In the genomic region with DNA sequence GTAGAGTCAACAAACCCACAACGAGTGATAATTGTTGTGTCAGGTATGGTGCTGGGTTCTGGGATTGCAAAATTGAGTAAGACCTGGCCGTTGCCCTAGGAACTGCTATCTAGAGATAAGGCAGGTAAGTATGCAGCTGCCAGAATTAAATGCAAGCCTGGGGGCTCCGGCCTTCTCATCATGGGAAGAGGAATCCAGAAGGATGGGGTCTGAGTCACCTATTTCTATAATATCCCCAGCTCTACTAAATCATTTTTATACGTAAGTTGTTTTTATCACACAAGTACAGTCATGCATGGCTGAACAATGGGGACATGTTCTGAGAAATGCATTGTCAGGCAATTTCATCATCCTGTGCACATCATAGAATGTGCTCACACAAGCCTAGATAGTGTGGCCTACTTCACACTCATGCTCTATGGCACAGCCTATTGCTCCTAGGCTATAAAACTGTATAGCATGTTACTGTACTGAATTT, we compare ENCODE assay signal across 21 cellular contexts.
DNase-seq lines count a peak whose midpoint lies in the region; ATAC-seq and TF ChIP-seq lines count a peak whose summit lies in the region.
"Had no signal": no experiment of that assay in that cellular context is flagged by ENCODE, and none has a peak within 500 bp of the region (broad histone marks: within the 10 kb centered on the region; RNA-seq: fewer than 3 reads in every experiment).

No MANE protein-coding gene starts in this region.

- no peak overlapping the region for H2BK5ac ChIP-seq in trophoblast cell (ENCODE audit: low read depth, low read length, poor library complexity)

- H3K4me2 ChIP-seq in GM23248 (ENCODE audit: unreplicated experiment) (no peak overlapping the region), PC-3 (ENCODE audit: low read length) (no peak overlapping the region), trophoblast cell (ENCODE audit: low read length) (no peak overlapping the region)

- H3K4me1 ChIP-seq in GM23248 (ENCODE audit: insufficient read depth) (no peaks in the 10 kb centered on the region), PC-3 (ENCODE audit: insufficient read depth, low read length) (no peaks in the 10 kb centered on the region), esophagus squamous epithelium (peaks cover 0 to 57% (median 3%) of the 10 kb centered on the region in 3 donors), trophoblast cell (ENCODE audit: control insufficient read depth in 1 of 2, insufficient read depth in 2 of 2, low read length in 2 of 2) (no peaks in the 10 kb centered on the region)
- H3K4me1 ChIP-seq: tibial artery had no signal

- no peak overlapping the region for H4K12ac ChIP-seq in trophoblast cell (ENCODE audit: low read depth, low read length)

- H3K9me2 ChIP-seq in GM23248 (ENCODE audit: insufficient read depth) (no peaks in the 10 kb centered on the region), PC-3 (replicated peaks; ENCODE audit: low read length) (no peaks in the 10 kb centered on the region)

- WGBS in GM23248 (ENCODE audit: low coverage in 1 of 2, low lambda C conversion rate in 2 of 2, missing lambda C conversion rate in 2 of 2), 2 experiments, result 40 to 49% methylated on average over 4 of the region's 4 CpGs
- 8 to 39% methylated on average over 4 of the region's 4 CpGs for WGBS in esophagus squamous epithelium, 2 donors
- no CpG with 5 or more reads among the region's 4 CpGs for WGBS in trophoblast cell (ENCODE audit: extremely low coverage, insufficient coverage, insufficient read length)

- POLR2A ChIA-PET in PC-3 (lab: Charles Lee; ENCODE audit: unreplicated experiment), result no interaction called here

- no peak for TF ChIP-seq POLR2A in esophagus squamous epithelium (IDR thresholded peaks at IDR 0.05)

- no peak overlapping the region for H2AFZ ChIP-seq in GM23248
- H2AFZ ChIP-seq in PC-3 (ENCODE audit: low read length), result no peak overlapping the region
- no peak overlapping the region for H2AFZ ChIP-seq in trophoblast cell (ENCODE audit: insufficient read depth, low read length, poor library complexity)

- H3K36me3 ChIP-seq in GM23248 (ENCODE audit: low read depth) (no peaks in the 10 kb centered on the region), PC-3 (ENCODE audit: low read depth, low read length) (no peaks in the 10 kb centered on the region), esophagus squamous epithelium (no peaks in the 10 kb centered on the region), trophoblast cell (ENCODE audit: control insufficient read depth in 1 of 2, insufficient read depth in 2 of 2, low read length in 2 of 2) (no peaks in the 10 kb centered on the region)
- H3K36me3 ChIP-seq: cardiac muscle cell, left lung, tibial artery had no signal

- H3K27ac ChIP-seq in GM23248 (no peak overlapping the region), PC-3 (ENCODE audit: low read length) (no peak overlapping the region), esophagus squamous epithelium (peak overlapping the region in 3 of 4 donors; percentile 53 to 66 (median 59)), trophoblast cell (ENCODE audit: low read depth, low read length) (no peak overlapping the region)
- H3K27ac ChIP-seq: cardiac muscle cell, left lung, tibial artery had no signal

- BruUV-seq in PC-3 (replicated peaks; lab: Mats Ljungman, UMichigan), result no TSS peak

- H3K27me3 ChIP-seq in GM23248 (replicated peaks; ENCODE audit: insufficient read depth) (no peaks in the 10 kb centered on the region), PC-3 (ENCODE audit: low read length) (no peaks in the 10 kb centered on the region), esophagus squamous epithelium (no peaks in the 10 kb centered on the region), trophoblast cell (ENCODE audit: insufficient read depth, low read length) (no peaks in the 10 kb centered on the region)
- H3K27me3 ChIP-seq: cardiac muscle cell, left lung, tibial artery had no signal

- H3K4ac ChIP-seq in trophoblast cell (ENCODE audit: low read depth, low read length), result no peak overlapping the region

- intact Hi-C loops in PC-3 (cut with micrococcal nuclease), result no loop called here
- intact Hi-C loops in esophagus squamous epithelium (cut with DNase I), result no loop called here

- no peak overlapping the region for H2BK12ac ChIP-seq in trophoblast cell (ENCODE audit: low read length)

- H4K91ac ChIP-seq in trophoblast cell (ENCODE audit: low read depth, low read length), result no peak overlapping the region

- H3K4me3 ChIP-seq in GM23248 (no peak overlapping the region), PC-3 (ENCODE audit: low read length) (no peak overlapping the region), esophagus squamous epithelium (no peak overlapping the region), trophoblast cell (ENCODE audit: low read depth, low read length) (no peak overlapping the region)
- H3K4me3 ChIP-seq: cardiac muscle cell, left lung, skin epidermis, tibial artery had no signal

- in situ Hi-C loops in GM23248 (cut with MboI), result no loop called here

- H3K79me2 ChIP-seq in GM23248 (ENCODE audit: insufficient read depth) (no peaks in the 10 kb centered on the region), PC-3 (ENCODE audit: low read length) (no peaks in the 10 kb centered on the region), trophoblast cell (ENCODE audit: control insufficient read depth, insufficient read depth, low read length, poor library complexity) (no peaks in the 10 kb centered on the region)

- no peak overlapping the region for H3K18ac ChIP-seq in trophoblast cell (ENCODE audit: low read length)

- H3K9ac ChIP-seq in GM23248 (no peak overlapping the region), PC-3 (ENCODE audit: low read length) (no peak overlapping the region), trophoblast cell (ENCODE audit: low read length) (no peak overlapping the region)

- H3K79me1 ChIP-seq in trophoblast cell (ENCODE audit: low read length), result no peaks in the 10 kb centered on the region

- H2AK5ac ChIP-seq in trophoblast cell (ENCODE audit: low read length), result no peak overlapping the region

- H3F3A ChIP-seq in GM23248 (ENCODE audit: insufficient read depth) (no peaks in the 10 kb centered on the region), PC-3 (ENCODE audit: low read length, unreplicated experiment) (no peaks in the 10 kb centered on the region)

- H4K20me1 ChIP-seq in GM23248 (ENCODE audit: insufficient read depth), result no peaks in the 10 kb centered on the region
- no peaks in the 10 kb centered on the region for H4K20me1 ChIP-seq in PC-3 (ENCODE audit: low read length)

- H2BK120ac ChIP-seq in trophoblast cell (ENCODE audit: insufficient read depth, low read length, poor library complexity), result no peak overlapping the region

- no peak for TF ChIP-seq CTCF in PC-3 (conservative IDR thresholded peaks at IDR 0.05; ENCODE audit: low read depth, low read length)
- no peak for TF ChIP-seq CTCF in esophagus squamous epithelium (IDR thresholded peaks at IDR 0.05)

- DNase-seq in GM23248 (peak; percentile 10), PC-3 (peak; percentile 48), esophagus squamous epithelium (lab: John Stamatoyannopoulos, UW) (no peak), trophoblast cell (peak; percentile 85 to 95)
- DNase-seq: activated CD8-positive, alpha-beta memory T cell treated with anti-CD3 and anti-CD28 coated beads, Interleukin-2, amount 50 U/mL, for 4 hours; activated effector memory CD4-positive, alpha-beta T cell treated with Interleukin-2 at 50 U/mL for 16 hours; dermis blood vessel endothelial cell; DND-41; H7; Karpas-422; left lung; NCI-H1105 treated with DMSO at 0.1 percent for 48 hours; NCI-H2171; nephron progenitor cell; stimulated activated naive CD8-positive, alpha-beta T cell treated with anti-CD3 and anti-CD28 coated beads, Interleukin-15, Interleukin-2, amounts not matched to agents 100 U/mL and 50 U/mL, for 24 hours; tibial artery had no signal

- no peaks in the 10 kb centered on the region for H3K9me3 ChIP-seq in GM23248 (ENCODE audit: low read depth)
- no peaks in the 10 kb centered on the region for H3K9me3 ChIP-seq in PC-3 (ENCODE audit: low read length)
- H3K9me3 ChIP-seq in esophagus squamous epithelium, result no peaks in the 10 kb centered on the region
- H3K9me3 ChIP-seq in trophoblast cell (ENCODE audit: insufficient read depth, low read depth, low read length), result no peaks in the 10 kb centered on the region
- H3K9me3 ChIP-seq: left lung, tibial artery had no signal

- CTCF ChIA-PET in PC-3 (lab: Charles Lee), result no interaction called here

- ATAC-seq in PC-3 (no peak; the same call in 1 of the 2 replicates), GM19035 (IDR thresholded peaks at IDR 0.05; ENCODE audit: unreplicated experiment) (no peak), HG03196 (IDR thresholded peaks at IDR 0.05; ENCODE audit: unreplicated experiment) (no peak), GM21529 (IDR thresholded peaks at IDR 0.05; ENCODE audit: unreplicated experiment) (no peak)
- ATAC-seq: left lung; stimulated activated naive CD8-positive, alpha-beta T cell treated with anti-CD3 and anti-CD28 coated beads, Interleukin-15, Interleukin-2, amounts not matched to agents 100 U/mL and 50 U/mL, for 24 hours had no signal

- H3K14ac ChIP-seq in trophoblast cell (ENCODE audit: low read length), result no peak overlapping the region

- no peak overlapping the region for H4K8ac ChIP-seq in trophoblast cell (ENCODE audit: low read depth, low read length)

- no peak overlapping the region for H3K23ac ChIP-seq in trophoblast cell (ENCODE audit: low read length)

Comparison
In these comparisons a context has a peak if more than half of its experiments do, and no peak if none do; other contexts are left out.
1. H3K27ac ChIP-seq: peak in esophagus squamous epithelium (3 of 4); none in GM23248 (single experiment), PC-3 (single experiment) and trophoblast cell (single experiment).